Comparison of ENCODE assay signal across 13 cellular contexts in genomic region chr2:191012346-191012745, GRCh38. TPM values are rescaled to one million over a fixed set of nuclear protein-coding genes. Genes with fewer than 3 reads are reported as not detected.
DNase-seq lines count a peak whose midpoint lies in the region; ATAC-seq and TF ChIP-seq lines count a peak whose summit lies in the region.
"Had no signal": no experiment of that assay in that cellular context is flagged by ENCODE, and none has a peak within 500 bp of the region (broad histone marks: within the 10 kb centered on the region; RNA-seq: fewer than 3 reads in every experiment).

No MANE protein-coding gene starts in this region.

- H3K9ac ChIP-seq in subcutaneous abdominal adipose tissue (ENCODE audit: low read length in 5 of 5), result peak overlapping the region in 1 of 5 donors; percentile 94

- H3K4me3 ChIP-seq in breast epithelium (peak overlapping the region; percentile 87 to 94 (median 90)), ascending aorta (peak overlapping the region; percentile 84 to 93), kidney epithelial cell (ENCODE audit: low read depth, low read length) (peak overlapping the region; percentile 91), subcutaneous abdominal adipose tissue (ENCODE audit: low read depth in 1 of 5, low read length in 5 of 5) (peak overlapping the region; percentile 98 to 100 (median 99))

- no peak overlapping the region for H3K27ac Mint-ChIP-seq in MCF 10A (ENCODE audit: low read depth, unreplicated experiment)
- H3K27ac Mint-ChIP-seq: activated CD8-positive, alpha-beta memory T cell treated with anti-CD3 and anti-CD28 coated beads, Interleukin-2, amount 10 ng/mL, durations not matched to agents 7 days and 5 days; stimulated activated naive B cell treated with anti-CD40 and anti-IgM and Interleukin-4, amounts not matched to agents 10 μg/mL and 1 μg/mL and 100 μg/mL, for 72 hours had no signal

- ATAC-seq in HG03175 (IDR thresholded peaks at IDR 0.05; ENCODE audit: unreplicated experiment), result no peak
- ATAC-seq: activated CD8-positive, alpha-beta memory T cell treated with anti-CD3 and anti-CD28 coated beads, Interleukin-2, amount 10 ng/mL, durations not matched to agents 7 days and 5 days; foreskin keratinocyte; stimulated activated naive B cell treated with anti-CD40 and anti-IgM and Interleukin-4, amounts not matched to agents 10 μg/mL and 1 μg/mL and 100 μg/mL, for 72 hours had no signal

- H3K27ac ChIP-seq in breast epithelium (no peak overlapping the region), ascending aorta (no peak overlapping the region), subcutaneous abdominal adipose tissue (ENCODE audit: low read depth, low read length) (no peak overlapping the region)

- H3K9me3 ChIP-seq in breast epithelium, result no peaks in the 10 kb centered on the region
- no peaks in the 10 kb centered on the region for H3K9me3 ChIP-seq in ascending aorta
- H3K9me3 ChIP-seq in subcutaneous abdominal adipose tissue (ENCODE audit: control insufficient read depth in 5 of 5, low read length in 5 of 5), result no peaks in the 10 kb centered on the region

- no peaks in the 10 kb centered on the region for H3K36me3 ChIP-seq in breast epithelium
- peaks cover 6 to 16% of the 10 kb centered on the region in 2 donors for H3K36me3 ChIP-seq in ascending aorta
- H3K36me3 ChIP-seq in kidney epithelial cell (ENCODE audit: control insufficient read depth, insufficient read depth, low read length), result no peaks in the 10 kb centered on the region
- peaks cover 10 to 34% (median 26%) of the 10 kb centered on the region in 5 donors for H3K36me3 ChIP-seq in subcutaneous abdominal adipose tissue (ENCODE audit: control insufficient read depth in 5 of 5, insufficient read depth in 5 of 5, low read length in 5 of 5)

- TF ChIP-seq CTCF in breast epithelium (IDR thresholded peaks at IDR 0.05), result no peak
- TF ChIP-seq CTCF in MCF 10A (IDR thresholded peaks at IDR 0.05; ENCODE audit: unreplicated experiment), result no peak
- no peak for TF ChIP-seq CTCF in ascending aorta (IDR thresholded peaks at IDR 0.05)
- TF ChIP-seq CTCF in kidney epithelial cell (IDR thresholded peaks at IDR 0.05; ENCODE audit: insufficient read depth, low read length, poor library complexity, severe bottlenecking), result no peak
- TF ChIP-seq CTCF in GM10248 (IDR thresholded peaks at IDR 0.05; ENCODE audit: control extremely low read depth, extremely low read depth, low read depth, missing control alignments), result no peak

- no peak for DNase-seq in breast epithelium (ENCODE audit: low spot score in 2 of 2)
- DNase-seq in MCF 10A (ENCODE audit: unreplicated experiment), result no peak
- DNase-seq in ascending aorta (ENCODE audit: low spot score in 2 of 2), result no peak
- no peak for DNase-seq in kidney epithelial cell (ENCODE audit: low read depth)
- no peak for DNase-seq in GM10248 (ENCODE audit: extremely low spot score)
- no peak for DNase-seq in NCI-H82 treated with DMSO at 0.1 percent for 48 hours (lab: John Stamatoyannopoulos, UW; ENCODE audit: unreplicated experiment)
- DNase-seq: activated CD8-positive, alpha-beta memory T cell treated with anti-CD3 and anti-CD28 coated beads, Interleukin-2, amount 10 ng/mL, durations not matched to agents 7 days and 5 days; foreskin keratinocyte; NCI-H1417 treated with DMSO at 0.1 percent for 48 hours; stimulated activated naive B cell treated with anti-CD40 and anti-IgM and Interleukin-4, amounts not matched to agents 10 μg/mL and 1 μg/mL and 100 μg/mL, for 72 hours had no signal

- CTCF ChIA-PET in MCF 10A (lab: Yijun Ruan, JAX), result interaction anchor here (0.5 to 2.6 kb wide), 12 partner anchors 10 to 668 kb away, joined by 3 to 9 read pairs (median 4); no protein-coding TSS in a partner anchor
- CTCF ChIA-PET in GM10248 (lab: Yijun Ruan, JAX), result interaction anchor here (0.7 to 1.8 kb wide), 4 partner anchors 12 to 729 kb away, joined by 3 to 5 read pairs (median 4); no protein-coding TSS in a partner anchor

- peaks cover 27% of the 10 kb centered on the region for H3K36me3 Mint-ChIP-seq in MCF 10A (ENCODE audit: insufficient read depth, unreplicated experiment)

- peaks cover 11% of the 10 kb centered on the region for H3K27me3 Mint-ChIP-seq in MCF 10A (ENCODE audit: insufficient read depth, unreplicated experiment)
- H3K27me3 Mint-ChIP-seq: activated CD8-positive, alpha-beta memory T cell treated with anti-CD3 and anti-CD28 coated beads, Interleukin-2, amount 10 ng/mL, durations not matched to agents 7 days and 5 days; stimulated activated naive B cell treated with anti-CD40 and anti-IgM and Interleukin-4, amounts not matched to agents 10 μg/mL and 1 μg/mL and 100 μg/mL, for 72 hours had no signal

- H3K4me1 Mint-ChIP-seq in MCF 10A (ENCODE audit: insufficient read depth, unreplicated experiment), result peaks cover 8% of the 10 kb centered on the region

- H3K27me3 ChIP-seq in breast epithelium (no peaks in the 10 kb centered on the region), ascending aorta (no peaks in the 10 kb centered on the region), kidney epithelial cell (ENCODE audit: control insufficient read depth, insufficient read depth, low read length) (no peaks in the 10 kb centered on the region), subcutaneous abdominal adipose tissue (ENCODE audit: control insufficient read depth in 5 of 5, insufficient read depth in 4 of 5, low read length in 5 of 5) (no peaks in the 10 kb centered on the region)
- H3K27me3 ChIP-seq: foreskin keratinocyte had no signal

- H3K4me1 ChIP-seq in breast epithelium, result peaks cover 0 to 6% of the 10 kb centered on the region in 2 donors
- peaks cover 3 to 14% of the 10 kb centered on the region in 2 donors for H3K4me1 ChIP-seq in ascending aorta
- peaks cover 0 to 40% (median 39%) of the 10 kb centered on the region in 5 donors for H3K4me1 ChIP-seq in subcutaneous abdominal adipose tissue (ENCODE audit: control insufficient read depth in 5 of 5, insufficient read depth in 5 of 5, low read length in 5 of 5)

- BruUV-seq in MCF 10A (replicated peaks; lab: Mats Ljungman, UMichigan), result no TSS peak

- intact Hi-C loops in breast epithelium (cut with DNase I; ENCODE audit: low total_unique reads) (no loop called here), MCF 10A (cut with micrococcal nuclease) (loop anchor here (5.0 kb wide), 1 partner anchor 130 kb away; the partner anchor contains the start of gene GLS), ascending aorta (cut with DNase I) (loop anchor here (10.0 kb wide), 2 partner anchors 478 to 698 kb away; partner anchors contain the start of genes HIBCH and NEMP2)

- no peak overlapping the region for H3K4me3 Mint-ChIP-seq in MCF 10A (ENCODE audit: unreplicated experiment)
- H3K4me3 Mint-ChIP-seq: activated CD8-positive, alpha-beta memory T cell treated with anti-CD3 and anti-CD28 coated beads, Interleukin-2, amount 10 ng/mL, durations not matched to agents 7 days and 5 days; stimulated activated naive B cell treated with anti-CD40 and anti-IgM and Interleukin-4, amounts not matched to agents 10 μg/mL and 1 μg/mL and 100 μg/mL, for 72 hours; T-helper 2 cell treated with Interferon-gamma antibody and Interleukin-4, amounts not matched to agents 5 μg/mL and 100 μg/mL, for 36 hours had no signal

- POLR2A ChIA-PET in MCF 10A (lab: Yijun Ruan, JAX), result interaction anchor here (0.6 to 3.5 kb wide), 9 partner anchors 8 to 518 kb away, joined by 3 to 21 read pairs (median 4); partner anchors contain the start of gene GLS
- POLR2A ChIA-PET in GM10248 (lab: Yijun Ruan, JAX), result interaction anchor here (0.5 to 0.9 kb wide), 4 partner anchors 17 to 665 kb away, joined by 3 to 4 read pairs (median 3); no protein-coding TSS in a partner anchor

- no peaks in the 10 kb centered on the region for H3K9me3 Mint-ChIP-seq in MCF 10A (ENCODE audit: unreplicated experiment)

- no peak for TF ChIP-seq POLR2A in breast epithelium (IDR thresholded peaks at IDR 0.05)

RNA-seq across cellular contexts. Expression of gene STAT1, which starts 1.6 kb away (rescaled TPM):
- total RNA-seq in breast epithelium (10 to 100 TPM; 44.2 to 79.6 (median 59.4) TPM), MCF 10A (2022) (32.3 and 36.9 TPM in 2 replicates), ascending aorta (13.0 TPM), kidney epithelial cell (63.6 and 66.3 TPM in 2 replicates)
